In the genomic region with DNA sequence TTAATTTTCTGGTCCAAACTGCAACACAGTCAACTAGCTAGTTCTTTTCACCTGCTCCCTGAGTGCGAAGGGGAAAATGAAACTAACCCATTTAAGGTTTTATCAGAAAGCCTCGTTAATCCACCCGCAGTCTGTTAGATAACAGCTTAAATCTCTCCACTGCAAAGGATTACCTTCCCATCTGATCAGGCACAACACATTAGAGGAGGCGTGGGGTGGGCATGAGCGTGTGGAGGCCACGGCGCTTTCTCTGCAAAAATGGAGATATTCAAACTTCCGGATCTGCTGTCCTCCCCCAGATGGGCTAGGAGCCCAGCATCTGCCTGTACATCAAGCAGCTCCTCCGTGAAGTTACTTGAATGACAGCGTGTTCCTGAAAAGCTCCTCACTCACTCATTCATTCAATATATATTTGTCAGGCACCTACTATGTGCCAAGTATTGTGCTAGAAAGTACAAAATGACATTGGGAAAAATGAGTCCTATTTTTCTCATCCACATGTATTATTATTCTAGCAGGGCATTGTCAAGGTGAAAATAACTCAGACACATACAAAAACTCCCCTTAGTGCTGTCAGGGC, we compare ENCODE assay signal across 1 cellular context.
TF ChIP-seq lines count a peak whose summit lies in the region.

No MANE protein-coding gene starts in this region.

TF ChIP-seq in K562, 482 proteins besides CTCF, POLR2A, EP300 and RAD21 (continued from another document and continues in another):
- TF ChIP-seq ZBTB40 (IDR thresholded peaks at IDR 0.05), result no peak
- TF ChIP-seq ZBTB40 (CRISPR knock-in tag; IDR thresholded peaks at IDR 0.05), result no peak
- TF ChIP-seq SREBF1 (IDR thresholded peaks at IDR 0.05; ENCODE audit: borderline replicate concordance, low read depth, low read length), result no peak
- TF ChIP-seq, protein P1, sequence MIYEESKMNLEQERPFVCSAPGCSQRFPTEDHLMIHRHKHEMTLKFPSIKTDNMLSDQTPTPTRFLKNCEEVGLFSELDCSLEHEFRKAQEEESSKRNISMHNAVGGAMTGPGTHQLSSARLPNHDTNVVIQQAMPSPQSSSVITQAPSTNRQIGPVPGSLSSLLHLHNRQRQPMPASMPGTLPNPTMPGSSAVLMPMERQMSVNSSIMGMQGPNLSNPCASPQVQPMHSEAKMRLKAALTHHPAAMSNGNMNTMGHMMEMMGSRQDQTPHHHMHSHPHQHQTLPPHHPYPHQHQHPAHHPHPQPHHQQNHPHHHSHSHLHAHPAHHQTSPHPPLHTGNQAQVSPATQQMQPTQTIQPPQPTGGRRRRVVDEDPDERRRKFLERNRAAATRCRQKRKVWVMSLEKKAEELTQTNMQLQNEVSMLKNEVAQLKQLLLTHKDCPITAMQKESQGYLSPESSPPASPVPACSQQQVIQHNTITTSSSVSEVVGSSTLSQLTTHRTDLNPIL (CRISPR knock-in tag; IDR thresholded peaks at IDR 0.05), result no peak
- TF ChIP-seq DNMT1 (IDR thresholded peaks at IDR 0.05), result no peak
- TF ChIP-seq BCLAF1 (IDR thresholded peaks at IDR 0.05; ENCODE audit: borderline replicate concordance in 1 of 2, control insufficient read depth in 1 of 2, low read depth in 2 of 2, low read length in 1 of 2), result no peak
- no peak for TF ChIP-seq KDM4B (IDR thresholded peaks at IDR 0.05; ENCODE audit: borderline replicate concordance in 2 of 2, low read depth in 1 of 2)
- no peak for TF ChIP-seq ZNF75A (CRISPR knock-in tag; IDR thresholded peaks at IDR 0.05)
- no peak for TF ChIP-seq TBL1XR1 (IDR thresholded peaks at IDR 0.05; ENCODE audit: low read length in 2 of 2)
- no peak for TF ChIP-seq CREB1 (IDR thresholded peaks at IDR 0.05)
- no peak for TF ChIP-seq CREB1 (CRISPR knock-in tag; IDR thresholded peaks at IDR 0.05)
- no peak for TF ChIP-seq BCOR (IDR thresholded peaks at IDR 0.05)
- TF ChIP-seq TRIM24 (IDR thresholded peaks at IDR 0.05), result no peak
- TF ChIP-seq ZNF24 (IDR thresholded peaks at IDR 0.05), result peak; percentile 59; the same call in 1 of the 2 replicates
- no peak for TF ChIP-seq HNRNPL (IDR thresholded peaks at IDR 0.05; ENCODE audit: low read depth, low read length)
- TF ChIP-seq, protein P2, sequence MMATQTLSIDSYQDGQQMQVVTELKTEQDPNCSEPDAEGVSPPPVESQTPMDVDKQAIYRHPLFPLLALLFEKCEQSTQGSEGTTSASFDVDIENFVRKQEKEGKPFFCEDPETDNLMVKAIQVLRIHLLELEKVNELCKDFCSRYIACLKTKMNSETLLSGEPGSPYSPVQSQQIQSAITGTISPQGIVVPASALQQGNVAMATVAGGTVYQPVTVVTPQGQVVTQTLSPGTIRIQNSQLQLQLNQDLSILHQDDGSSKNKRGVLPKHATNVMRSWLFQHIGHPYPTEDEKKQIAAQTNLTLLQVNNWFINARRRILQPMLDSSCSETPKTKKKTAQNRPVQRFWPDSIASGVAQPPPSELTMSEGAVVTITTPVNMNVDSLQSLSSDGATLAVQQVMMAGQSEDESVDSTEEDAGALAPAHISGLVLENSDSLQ (IDR thresholded peaks at IDR 0.05), result peak; percentile 57
- TF ChIP-seq, protein P3, sequence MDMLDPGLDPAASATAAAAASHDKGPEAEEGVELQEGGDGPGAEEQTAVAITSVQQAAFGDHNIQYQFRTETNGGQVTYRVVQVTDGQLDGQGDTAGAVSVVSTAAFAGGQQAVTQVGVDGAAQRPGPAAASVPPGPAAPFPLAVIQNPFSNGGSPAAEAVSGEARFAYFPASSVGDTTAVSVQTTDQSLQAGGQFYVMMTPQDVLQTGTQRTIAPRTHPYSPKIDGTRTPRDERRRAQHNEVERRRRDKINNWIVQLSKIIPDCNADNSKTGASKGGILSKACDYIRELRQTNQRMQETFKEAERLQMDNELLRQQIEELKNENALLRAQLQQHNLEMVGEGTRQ (CRISPR knock-in tag; IDR thresholded peaks at IDR 0.05), result no peak
- no peak for TF ChIP-seq ZNF311 (CRISPR knock-in tag; IDR thresholded peaks at IDR 0.05)
- TF ChIP-seq, protein P4, sequence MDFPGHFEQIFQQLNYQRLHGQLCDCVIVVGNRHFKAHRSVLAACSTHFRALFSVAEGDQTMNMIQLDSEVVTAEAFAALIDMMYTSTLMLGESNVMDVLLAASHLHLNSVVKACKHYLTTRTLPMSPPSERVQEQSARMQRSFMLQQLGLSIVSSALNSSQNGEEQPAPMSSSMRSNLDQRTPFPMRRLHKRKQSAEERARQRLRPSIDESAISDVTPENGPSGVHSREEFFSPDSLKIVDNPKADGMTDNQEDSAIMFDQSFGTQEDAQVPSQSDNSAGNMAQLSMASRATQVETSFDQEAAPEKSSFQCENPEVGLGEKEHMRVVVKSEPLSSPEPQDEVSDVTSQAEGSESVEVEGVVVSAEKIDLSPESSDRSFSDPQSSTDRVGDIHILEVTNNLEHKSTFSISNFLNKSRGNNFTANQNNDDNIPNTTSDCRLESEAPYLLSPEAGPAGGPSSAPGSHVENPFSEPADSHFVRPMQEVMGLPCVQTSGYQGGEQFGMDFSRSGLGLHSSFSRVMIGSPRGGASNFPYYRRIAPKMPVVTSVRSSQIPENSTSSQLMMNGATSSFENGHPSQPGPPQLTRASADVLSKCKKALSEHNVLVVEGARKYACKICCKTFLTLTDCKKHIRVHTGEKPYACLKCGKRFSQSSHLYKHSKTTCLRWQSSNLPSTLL (IDR thresholded peaks at IDR 0.05), result no peak
- TF ChIP-seq SNAPC5 (CRISPR knock-in tag; IDR thresholded peaks at IDR 0.05), result no peak
- peak; percentile 78 for TF ChIP-seq ETV1 (tag; conservative IDR thresholded peaks at IDR 0.05; ENCODE audit: low read depth)
- TF ChIP-seq RCOR1 (IDR thresholded peaks at IDR 0.05; ENCODE audit: borderline replicate concordance in 1 of 2, low read depth in 2 of 2, low read length in 2 of 2), result peak in 1 of 2 experiments; percentile 89; a peak in 2 of 4 replicates
- TF ChIP-seq COPS2 (conservative IDR thresholded peaks at IDR 0.05), result no peak
- TF ChIP-seq TBP (optimal IDR thresholded peaks at IDR 0.05; ENCODE audit: low read depth, low read length), result no peak
- peak; percentile 57; the same call in 1 of the 2 replicates for TF ChIP-seq CXXC5 (CRISPR knock-in tag; IDR thresholded peaks at IDR 0.05)
- peak; percentile 55 to 56; a peak in 3 of 4 replicates for TF ChIP-seq KDM1A (IDR thresholded peaks at IDR 0.05)
- TF ChIP-seq, protein P5, sequence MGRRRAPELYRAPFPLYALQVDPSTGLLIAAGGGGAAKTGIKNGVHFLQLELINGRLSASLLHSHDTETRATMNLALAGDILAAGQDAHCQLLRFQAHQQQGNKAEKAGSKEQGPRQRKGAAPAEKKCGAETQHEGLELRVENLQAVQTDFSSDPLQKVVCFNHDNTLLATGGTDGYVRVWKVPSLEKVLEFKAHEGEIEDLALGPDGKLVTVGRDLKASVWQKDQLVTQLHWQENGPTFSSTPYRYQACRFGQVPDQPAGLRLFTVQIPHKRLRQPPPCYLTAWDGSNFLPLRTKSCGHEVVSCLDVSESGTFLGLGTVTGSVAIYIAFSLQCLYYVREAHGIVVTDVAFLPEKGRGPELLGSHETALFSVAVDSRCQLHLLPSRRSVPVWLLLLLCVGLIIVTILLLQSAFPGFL (CRISPR knock-in tag; IDR thresholded peaks at IDR 0.05), result no peak
- TF ChIP-seq, protein P6, sequence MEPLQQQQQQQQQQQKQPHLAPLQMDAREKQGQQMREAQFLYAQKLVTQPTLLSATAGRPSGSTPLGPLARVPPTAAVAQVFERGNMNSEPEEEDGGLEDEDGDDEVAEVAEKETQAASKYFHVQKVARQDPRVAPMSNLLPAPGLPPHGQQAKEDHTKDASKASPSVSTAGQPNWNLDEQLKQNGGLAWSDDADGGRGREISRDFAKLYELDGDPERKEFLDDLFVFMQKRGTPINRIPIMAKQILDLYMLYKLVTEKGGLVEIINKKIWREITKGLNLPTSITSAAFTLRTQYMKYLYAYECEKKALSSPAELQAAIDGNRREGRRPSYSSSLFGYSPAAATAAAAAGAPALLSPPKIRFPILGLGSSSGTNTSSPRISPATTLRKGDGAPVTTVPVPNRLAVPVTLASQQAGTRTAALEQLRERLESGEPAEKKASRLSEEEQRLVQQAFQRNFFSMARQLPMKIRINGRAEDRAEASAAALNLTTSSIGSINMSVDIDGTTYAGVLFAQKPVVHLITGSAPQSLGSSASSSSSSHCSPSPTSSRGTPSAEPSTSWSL (CRISPR knock-in tag; IDR thresholded peaks at IDR 0.05; ENCODE audit: borderline replicate concordance), result no peak
- no peak for TF ChIP-seq ELF2 (CRISPR knock-in tag; IDR thresholded peaks at IDR 0.05)
- no peak for TF ChIP-seq CEBPB (tag; IDR thresholded peaks at IDR 0.05)
- no peak for TF ChIP-seq CBX8 (IDR thresholded peaks at IDR 0.05; ENCODE audit: borderline replicate concordance, extremely low read depth, low read depth, low read length, poor library complexity, severe bottlenecking)
- TF ChIP-seq TCF15 (CRISPR knock-in tag; IDR thresholded peaks at IDR 0.05), result no peak
- no peak for TF ChIP-seq ZC3H8 (IDR thresholded peaks at IDR 0.05)
